ENCODE assay signal across 24 cellular contexts in the genomic region with DNA sequence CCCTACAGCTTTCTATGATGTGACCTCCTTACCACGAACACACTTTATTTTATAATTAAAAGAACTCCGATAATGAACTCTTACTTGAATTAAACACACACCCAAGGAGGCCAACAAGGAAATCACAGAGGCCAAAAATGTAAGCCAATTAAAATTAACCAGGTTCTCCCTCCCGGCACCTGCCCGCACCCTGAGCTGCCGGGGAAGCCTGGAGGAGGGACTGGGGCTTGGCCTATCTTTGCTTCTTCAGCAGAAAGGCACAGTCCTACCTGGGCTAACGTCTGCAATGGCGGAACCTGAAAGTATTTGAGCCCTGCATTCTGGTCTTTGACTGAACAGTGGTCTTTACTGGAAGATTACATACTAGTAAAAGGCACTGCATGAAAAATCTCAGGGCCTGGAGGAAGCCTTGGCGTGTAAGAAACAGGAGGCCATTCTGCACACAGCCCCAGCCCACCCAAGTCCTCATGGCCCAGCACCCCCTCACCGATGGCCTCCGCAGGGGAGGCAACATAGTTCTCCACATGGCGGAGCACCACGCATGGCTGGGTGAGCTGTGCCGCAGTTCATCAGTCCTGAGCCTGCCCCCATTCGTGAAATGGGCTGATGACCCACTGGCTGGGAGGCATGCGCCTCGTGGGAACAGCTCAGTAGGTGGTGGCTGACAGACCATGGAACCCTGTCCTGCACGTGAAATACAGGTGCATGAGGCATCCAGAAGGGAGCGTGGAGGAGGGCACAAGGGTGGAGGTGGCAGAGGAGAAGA.
DNase-seq lines count a peak whose midpoint lies in the region; ATAC-seq, FAIRE-seq and TF ChIP-seq lines count a peak whose summit lies in the region.
"Had no signal": no experiment of that assay in that cellular context is flagged by ENCODE, and none has a peak within 500 bp of the region (broad histone marks: within the 10 kb centered on the region; RNA-seq: fewer than 3 reads in every experiment).

No MANE protein-coding gene starts in this region.

- no peak overlapping the region for H3K9ac ChIP-seq in HepG2 (ENCODE audit: insufficient read depth, low read depth, low read length)
- H3K9ac ChIP-seq in H1 (replicated peaks in 1 of 4; ENCODE audit: extremely low read depth in 1 of 4, low read depth in 3 of 4, low read length in 3 of 4) = no peak overlapping the region
- H3K9ac ChIP-seq in mesendoderm (ENCODE audit: low read length) = no peak overlapping the region

- H3K4ac ChIP-seq in H1 (replicated peaks; ENCODE audit: insufficient read length, low read depth, low read length) = no peak overlapping the region
- H3K4ac ChIP-seq in mesendoderm (ENCODE audit: low read depth, low read length) = no peak overlapping the region

- H3K27ac ChIP-seq in HepG2 (ENCODE audit: extremely low read length, insufficient read depth, low read length) (no peak overlapping the region), right lobe of liver (no peak overlapping the region), H1 (ENCODE audit: low read depth, low read length) (no peak overlapping the region), mesendoderm (ENCODE audit: low read depth, low read length) (no peak overlapping the region)
- H3K27ac ChIP-seq: PC-9 had no signal

- BruUV-seq in HepG2 (replicated peaks; lab: Mats Ljungman, UMichigan) = no TSS peak

- H3K4me2 ChIP-seq in HepG2 (ENCODE audit: low read depth, low read length) = no peak overlapping the region
- no peak overlapping the region for H3K4me2 ChIP-seq in H1 (ENCODE audit: insufficient read depth in 1 of 2, low read depth in 2 of 2, low read length in 2 of 2)
- no peak overlapping the region for H3K4me2 ChIP-seq in mesendoderm (ENCODE audit: low read length)
- H3K4me2 ChIP-seq: PC-9 had no signal

- TF ChIP-seq CTCF in HepG2 (CRISPR knock-in tag; IDR thresholded peaks at IDR 0.05) (no peak), right lobe of liver (IDR thresholded peaks at IDR 0.05) (no peak), H1 (IDR thresholded peaks at IDR 0.05; ENCODE audit: control extremely low read depth in 1 of 3, insufficient read depth in 1 of 3, low read depth in 1 of 3, low read length in 3 of 3) (no peak)

- no peak overlapping the region for H3K4me3 ChIP-seq in HepG2 (replicated peaks in 1 of 3; ENCODE audit: insufficient read depth in 1 of 3, low read depth in 2 of 3, low read length in 3 of 3)
- no peak overlapping the region for H3K4me3 ChIP-seq in right lobe of liver
- H3K4me3 ChIP-seq in H1 (ENCODE audit: extremely low read depth in 1 of 4, insufficient read depth in 2 of 4, low read depth in 3 of 4, low read length in 4 of 4) = no peak overlapping the region
- no peak overlapping the region for H3K4me3 ChIP-seq in mesendoderm (ENCODE audit: low read length)
- H3K4me3 ChIP-seq: GM12878, PC-9 had no signal

- H3K56ac ChIP-seq in H1 (replicated peaks; ENCODE audit: insufficient read length, low read depth, low read length) (no peak overlapping the region), mesendoderm (ENCODE audit: low read length) (peak overlapping the region; percentile 38)

- no peak overlapping the region for H2BK15ac ChIP-seq in H1 (ENCODE audit: low read length)
- no peak overlapping the region for H2BK15ac ChIP-seq in mesendoderm (replicated peaks; ENCODE audit: low read depth)

- WGBS in HepG2 (ENCODE audit: low lambda C conversion rate) = 96% methylated on average over 17 of the region's 18 CpGs
- WGBS in right lobe of liver (ENCODE audit: insufficient coverage, low coverage, low lambda C conversion rate, missing lambda C conversion rate) = 92% methylated on average over 12 of the region's 18 CpGs
- WGBS in H1 (ENCODE audit: extremely low coverage in 1 of 2, insufficient coverage in 1 of 2, insufficient read length in 1 of 2, insufficient replicate concordance in 2 of 2, low coverage in 1 of 2, low lambda C conversion rate in 2 of 2, missing lambda C conversion rate in 1 of 2), 2 experiments = 92% methylated on average over 18 of the region's 18 CpGs; no CpG with 5 or more reads in 1 of the 2 experiments
- no CpG with 5 or more reads among the region's 18 CpGs for WGBS in mesendoderm (ENCODE audit: extremely low coverage, insufficient coverage, low lambda C conversion rate)

- peaks cover 19% of the 10 kb centered on the region; the same call in 1 of the 2 replicates for H4K20me1 ChIP-seq in HepG2 (ENCODE audit: insufficient read depth, low read length)
- H4K20me1 ChIP-seq in H1 (replicated peaks in 1 of 2; ENCODE audit: control insufficient read depth in 1 of 2, insufficient read depth in 2 of 2, low read length in 2 of 2) = peaks cover 2 to 4% of the 10 kb centered on the region in 2 experiments

- FAIRE-seq in HepG2 (lab: Jason Lieb, UNC) (no peak), H1 (lab: Jason Lieb, UNC) (no peak)
- FAIRE-seq: GM12878 had no signal

- intact Hi-C loops in HepG2 (cut with micrococcal nuclease; ENCODE audit: unreplicated experiment) = no loop called here
- intact Hi-C loops in right lobe of liver (cut with DNase I) = no loop called here

- TF ChIP-seq EP300 in HepG2 (IDR thresholded peaks at IDR 0.05; ENCODE audit: low read depth in 2 of 2, low read length in 2 of 2) = no peak
- TF ChIP-seq EP300 in HepG2 (CRISPR knock-in tag; IDR thresholded peaks at IDR 0.05; ENCODE audit: borderline replicate concordance) = no peak
- no peak for TF ChIP-seq EP300 in H1 (IDR thresholded peaks at IDR 0.05; ENCODE audit: borderline replicate concordance in 1 of 2, low read depth in 2 of 2, low read length in 2 of 2)

- in situ Hi-C loops in HepG2 (cut with HindIII; ENCODE audit: extremely low pct_ligation_motif_present, low pct_unique_long_range_greater_than_20kb) = loop anchor here (25.0 kb wide), 2 partner anchors 504 to 1304 kb away; a partner anchor contains a TSS

- H2BK5ac ChIP-seq in H1 (ENCODE audit: low read depth, low read length) (peak overlapping the region; percentile 79), mesendoderm (ENCODE audit: low read length) (no peak overlapping the region)

- H3K27me3 ChIP-seq in HepG2 (ENCODE audit: control insufficient read depth in 1 of 2, insufficient read depth in 2 of 2, low read length in 2 of 2) = no peaks in the 10 kb centered on the region
- H3K27me3 ChIP-seq in right lobe of liver = no peaks in the 10 kb centered on the region
- H3K27me3 ChIP-seq in H1 (replicated peaks in 1 of 4; ENCODE audit: control insufficient read depth in 3 of 4, extremely low read depth in 1 of 4, insufficient read depth in 3 of 4, low read length in 3 of 4) = no peaks in the 10 kb centered on the region
- no peaks in the 10 kb centered on the region for H3K27me3 ChIP-seq in mesendoderm (ENCODE audit: insufficient read depth, low read length, poor library complexity)

- 0 out of 2 replicates have a peak overlapping the region, but pooled peaks have one; percentile 32 for H2BK20ac ChIP-seq in H1 (ENCODE audit: low read length)

- TF ChIP-seq POLR2A in HepG2 (IDR thresholded peaks at IDR 0.05; ENCODE audit: insufficient read depth in 1 of 2, low read depth in 2 of 2, low read length in 2 of 2) (no peak), right lobe of liver (IDR thresholded peaks at IDR 0.05) (no peak), H1 (IDR thresholded peaks at IDR 0.05; ENCODE audit: control extremely low read depth in 1 of 2, low read depth in 2 of 2, low read length in 2 of 2) (no peak)

- DNase-seq in HepG2 (ENCODE audit: low spot score) (no peak), right lobe of liver (no peak), H1 (ENCODE audit: low read depth in 1 of 2, low spot score in 2 of 2) (no peak), mesendoderm (no peak), pons (ENCODE audit: low spot score) (no peak), NCI-H1436 (lab: John Stamatoyannopoulos, UW) (no peak)
- DNase-seq: 8988T; Calu3; CD8-positive, alpha-beta T cell; DMS53; EL; GOT3; KG1; MV-4-11; NCI-H1417; NCI-H187 treated with DMSO at 0.1 percent for 48 hours; NCI-H2227 treated with DMSO at 0.1 percent for 48 hours; NCI-H510A treated with DMSO at 0.1 percent for 48 hours; NCI-H774; PC-9; SIG-M5 had no signal

- H3K23ac ChIP-seq in H1 (ENCODE audit: insufficient read length) = no peak overlapping the region
- no peak overlapping the region for H3K23ac ChIP-seq in mesendoderm (ENCODE audit: low read length)

- H2AK5ac ChIP-seq in H1 (ENCODE audit: low read depth, low read length) (peak overlapping the region; percentile 70; the same call in 1 of the 2 replicates), mesendoderm (ENCODE audit: low read length) (no peak overlapping the region)

- H3K9me3 ChIP-seq in HepG2 (ENCODE audit: low read length) (no peaks in the 10 kb centered on the region), right lobe of liver (no peaks in the 10 kb centered on the region), H1 (ENCODE audit: insufficient read depth in 2 of 2, low read depth in 1 of 2, low read length in 1 of 2) (no peaks in the 10 kb centered on the region)

- H2BK12ac ChIP-seq in H1 (ENCODE audit: low read depth, low read length) = peak overlapping the region; percentile 53; the same call in 1 of the 2 replicates

- H4K8ac ChIP-seq in H1 (ENCODE audit: extremely low read depth, insufficient read depth, low read length) (no peak overlapping the region; the same call in 1 of the 2 replicates), mesendoderm (ENCODE audit: low read depth, low read length) (no peak overlapping the region)

- ATAC-seq in HepG2 = no peak
- ATAC-seq in right lobe of liver = no peak
- no peak for ATAC-seq in HG03135 (IDR thresholded peaks at IDR 0.05; ENCODE audit: unreplicated experiment)
- ATAC-seq in SK-N-SH treated with all-trans-retinoic acid at 6 μM for 48 hours = no peak
- ATAC-seq: CD8-positive, alpha-beta T cell; GM12878 had no signal

- peaks cover 10% of the 10 kb centered on the region; the same call in 1 of the 2 replicates for H3K79me1 ChIP-seq in H1 (ENCODE audit: low read depth, low read length)
- H3K79me1 ChIP-seq in mesendoderm (ENCODE audit: low read length) = peaks cover 22% of the 10 kb centered on the region

- H3K14ac ChIP-seq in H1 (ENCODE audit: insufficient read length) = no peak overlapping the region

- CTCF ChIA-PET in HepG2 (lab: Yijun Ruan, JAX; ENCODE audit: low intra/inter-chr PET ratio, low total read pairs) = no interaction called here
- CTCF ChIA-PET in H1 (lab: Charles Lee; ENCODE audit: partially characterized antibody) = interaction anchor here (0.8 to 5.0 kb wide), 5 partner anchors 10 to 390 kb away, joined by 3 to 57 read pairs (median 4); no protein-coding TSS in a partner anchor

- H3K18ac ChIP-seq in H1 (ENCODE audit: extremely low read depth, low read length) (no peak overlapping the region), mesendoderm (ENCODE audit: low read length) (no peak overlapping the region)

- H2BK120ac ChIP-seq in H1 (replicated peaks; ENCODE audit: low read depth, low read length) (no peak overlapping the region), mesendoderm (ENCODE audit: low read depth, low read length) (no peak overlapping the region)

- no peak overlapping the region for H2AFZ ChIP-seq in HepG2 (ENCODE audit: low read length)
- H2AFZ ChIP-seq in H1 (ENCODE audit: low read length) = no peak overlapping the region
- H2AFZ ChIP-seq: PC-9 had no signal

- POLR2A ChIA-PET in HepG2 (lab: Yijun Ruan, JAX) = no interaction called here
- POLR2A ChIA-PET in H1 (lab: Charles Lee; ENCODE audit: partially characterized antibody) = no interaction called here

- H3K79me2 ChIP-seq in HepG2 (ENCODE audit: insufficient read depth, low read length) = peaks cover 25% of the 10 kb centered on the region
- peaks cover 0 to 55% of the 10 kb centered on the region in 2 experiments; a peak in 2 of 4 replicates for H3K79me2 ChIP-seq in H1 (ENCODE audit: control insufficient read depth in 1 of 2, insufficient read depth in 2 of 2, low read length in 2 of 2)
- peaks cover 6% of the 10 kb centered on the region for H3K79me2 ChIP-seq in mesendoderm (ENCODE audit: control insufficient read depth, insufficient read depth, low read length)

- H3K23me2 ChIP-seq in H1 (ENCODE audit: low read depth, low read length) = no peaks in the 10 kb centered on the region

- no peak overlapping the region for H4K5ac ChIP-seq in H1 (ENCODE audit: insufficient read length, low read depth, low read length)
- H4K5ac ChIP-seq in mesendoderm (ENCODE audit: low read length) = no peak overlapping the region

- TF ChIP-seq RAD21 in HepG2 (CRISPR knock-in tag; IDR thresholded peaks at IDR 0.05) (no peak), H1 (IDR thresholded peaks at IDR 0.05 in 1 of 2, conservative IDR thresholded peaks at IDR 0.05 in 1 of 2; ENCODE audit: low read depth in 2 of 2, low read length in 2 of 2) (no peak)

- H3K36me3 ChIP-seq in HepG2 (replicated peaks in 1 of 2; ENCODE audit: control insufficient read depth in 1 of 2, insufficient read depth in 2 of 2, low read length in 2 of 2) (no peaks in the 10 kb centered on the region), right lobe of liver (no peaks in the 10 kb centered on the region), H1 (ENCODE audit: control insufficient read depth in 2 of 4, insufficient read depth in 4 of 4, low read length in 3 of 4) (no peaks in the 10 kb centered on the region), mesendoderm (ENCODE audit: control insufficient read depth, insufficient read depth, low read length) (no peaks in the 10 kb centered on the region)

- H3K4me1 ChIP-seq in HepG2 (ENCODE audit: insufficient read depth, low read length) (peaks cover 6% of the 10 kb centered on the region; the same call in 1 of the 2 replicates), right lobe of liver (peaks cover 0 to 8% (median 0%) of the 10 kb centered on the region in 4 donors), H1 (replicated peaks in 1 of 4; ENCODE audit: control insufficient read depth in 3 of 4, insufficient read depth in 4 of 4, low read length in 3 of 4) (peaks cover 5 to 18% (median 7%) of the 10 kb centered on the region in 4 experiments; a peak in 5 of 7 replicates), mesendoderm (ENCODE audit: control insufficient read depth, low read depth, low read length) (no peaks in the 10 kb centered on the region)

- peak overlapping the region; percentile 29 for H4K91ac ChIP-seq in H1 (replicated peaks; ENCODE audit: insufficient read length, low read length)
